In genomic region chr16:27242398-27242797, GRCh38 we compare ENCODE assay signal across 10 cellular contexts. TPM values are rescaled to one million over a fixed set of nuclear protein-coding genes. Genes with fewer than 3 reads are reported as not detected.
DNase-seq lines count a peak whose midpoint lies in the region; ATAC-seq, FAIRE-seq and TF ChIP-seq lines count a peak whose summit lies in the region.
"Had no signal": no experiment of that assay in that cellular context is flagged by ENCODE, and none has a peak within 500 bp of the region (broad histone marks: within the 10 kb centered on the region; RNA-seq: fewer than 3 reads in every experiment).

No MANE protein-coding gene starts in this region.

- peak overlapping the region; percentile 55 to 73 (median 62) for H3K27ac ChIP-seq in right lobe of liver
- peak overlapping the region; percentile 59 to 86 (median 84) for H3K27ac ChIP-seq in stomach
- H3K27ac ChIP-seq in small intestine (ENCODE audit: low read depth in 1 of 2, low read length in 1 of 2) = peak overlapping the region in 1 of 2 donors; percentile 78

- H3K27me3 Mint-ChIP-seq in activated naive CD8-positive, alpha-beta T cell = no peaks in the 10 kb centered on the region

- H3K4me1 Mint-ChIP-seq in activated naive CD8-positive, alpha-beta T cell (ENCODE audit: low read depth) = peaks cover 88% of the 10 kb centered on the region

- H3K27me3 ChIP-seq in right lobe of liver (no peaks in the 10 kb centered on the region), stomach (no peaks in the 10 kb centered on the region), small intestine (ENCODE audit: control insufficient read depth in 2 of 2, insufficient read depth in 2 of 2, low read length in 2 of 2) (no peaks in the 10 kb centered on the region)

- TF ChIP-seq CTCF in right lobe of liver (IDR thresholded peaks at IDR 0.05) (no peak), stomach (IDR thresholded peaks at IDR 0.05) (no peak)

- intact Hi-C loops in right lobe of liver (cut with DNase I) (no loop called here), stomach (cut with DNase I; ENCODE audit: low total_unique reads) (no loop called here)

- H3K9me3 ChIP-seq in right lobe of liver (no peaks in the 10 kb centered on the region), stomach (no peaks in the 10 kb centered on the region), small intestine (ENCODE audit: control insufficient read depth, low read depth) (no peaks in the 10 kb centered on the region)

- peak overlapping the region; percentile 86 for H3K27ac Mint-ChIP-seq in activated naive CD8-positive, alpha-beta T cell

- FAIRE-seq in small intestine (lab: Jason Lieb, UNC) = no peak
- FAIRE-seq: A204.1 had no signal

- H3K4me3 Mint-ChIP-seq in activated naive CD8-positive, alpha-beta T cell = peak overlapping the region; percentile 68

- H3K36me3 Mint-ChIP-seq in activated naive CD8-positive, alpha-beta T cell = peaks cover 10% of the 10 kb centered on the region

- peaks cover 0 to 9% (median 3%) of the 10 kb centered on the region in 4 donors for H3K4me1 ChIP-seq in right lobe of liver
- H3K4me1 ChIP-seq in stomach = peaks cover 29 to 80% (median 68%) of the 10 kb centered on the region in 4 donors
- peaks cover 0 to 12% of the 10 kb centered on the region in 2 donors for H3K4me1 ChIP-seq in small intestine (ENCODE audit: control insufficient read depth in 2 of 2, insufficient read depth in 1 of 2, low read depth in 1 of 2, low read length in 1 of 2)

- TF ChIP-seq EP300 in stomach (IDR thresholded peaks at IDR 0.05) = no peak

- H3K4me3 ChIP-seq in right lobe of liver = no peak overlapping the region
- H3K4me3 ChIP-seq in stomach = peak overlapping the region in 3 of 4 donors; percentile 1 to 22 (median 14)
- no peak overlapping the region for H3K4me3 ChIP-seq in small intestine (ENCODE audit: low read depth in 1 of 2, low read length in 2 of 2)

- peaks cover 0 to 2% (median 0%) of the 10 kb centered on the region in 4 donors for H3K36me3 ChIP-seq in right lobe of liver
- peaks cover 0 to 4% (median 0%) of the 10 kb centered on the region in 4 donors for H3K36me3 ChIP-seq in stomach
- no peaks in the 10 kb centered on the region for H3K36me3 ChIP-seq in small intestine (ENCODE audit: control insufficient read depth in 2 of 2, insufficient read depth in 2 of 2, low read length in 2 of 2)

- peak; percentile 13 for DNase-seq in activated CD4-positive, CD25-positive, alpha-beta regulatory T cell treated with anti-CD3 and anti-CD28 coated beads, Interleukin-2, amount 50 U/mL, for 72 hours
- peak in 1 of 3 donors; percentile 16 for DNase-seq in right lobe of liver
- no peak for DNase-seq in stomach
- DNase-seq in SKM-1 (lab: John Stamatoyannopoulos, UW; ENCODE audit: unreplicated experiment) = no peak
- no peak for DNase-seq in small intestine
- no peak for DNase-seq in stimulated activated CD4-positive, alpha-beta T cell treated with anti-CD3 and anti-CD28 coated beads, Interleukin-4, amount 100 ng/mL, for 24 hours
- DNase-seq: Karpas-422 had no signal

- WGBS in right lobe of liver (ENCODE audit: insufficient coverage, low coverage, low lambda C conversion rate, missing lambda C conversion rate) = 100% methylated on average over 1 of the region's 2 CpGs
- 66 to 88% (median 74%) methylated on average over 2 of the region's 2 CpGs for WGBS in stomach, 5 donors
- 81 to 92% (median 88%) methylated on average over 2 of the region's 2 CpGs for WGBS in small intestine, 3 donors

- no peak for ATAC-seq in activated CD4-positive, CD25-positive, alpha-beta regulatory T cell treated with anti-CD3 and anti-CD28 coated beads, Interleukin-2, amount 50 U/mL, for 24 hours
- ATAC-seq in right lobe of liver = no peak

- TF ChIP-seq POLR2A in right lobe of liver (IDR thresholded peaks at IDR 0.05) (no peak), stomach (IDR thresholded peaks at IDR 0.05) (no peak)

- no peaks in the 10 kb centered on the region for H3K9me3 Mint-ChIP-seq in activated naive CD8-positive, alpha-beta T cell (ENCODE audit: low read depth)

RNA-seq across cellular contexts. Expression of gene NSMCE1, which starts 26.2 kb away (rescaled TPM):
- 10 to 100 TPM; 23.7 to 42.3 (median 33.1) TPM for total RNA-seq in right lobe of liver
- 100 to 1,000 TPM in 1 of 5 donors, 10 to 100 TPM in 3, 1 to 10 TPM in 1; 9.3 to 120 (median 24.1) TPM for total RNA-seq in stomach
- polyA plus RNA-seq in stomach = 10 to 100 TPM; 53.5 to 67.0 (median 66.0) TPM
- 10 to 100 TPM; 37.8 to 66.1 (median 42.7) TPM for polyA plus RNA-seq in small intestine

RNA-seq across cellular contexts. Expression of gene KDM8, which starts 39.1 kb away (rescaled TPM):
- total RNA-seq in right lobe of liver (100 to 1,000 TPM in 1 of 6 experiments, 10 to 100 TPM in 5; 11.2 to 153 (median 66.7) TPM), stomach (10 to 100 TPM in 1 of 5 donors, 1 to 10 TPM in 4; 1.4 to 58.3 (median 3.1) TPM)
- polyA plus RNA-seq in stomach (1 to 10 TPM; 2.7 to 3.5 (median 2.7) TPM), small intestine (100 to 1,000 TPM in 1 of 3 donors, 10 to 100 TPM in 1, 1 to 10 TPM in 1; 8.7 to 117 (median 67.6) TPM)

Comparison
In these comparisons a context has a peak if more than half of its experiments do, and no peak if none do; other contexts are left out.
1. H3K4me3 ChIP-seq: peak in stomach (3 of 4); none in right lobe of liver (0 of 3) and small intestine (0 of 2).